Comparison of ENCODE assay signal across 1 cellular context in genomic region chr6:142531727-142532126, GRCh38.
TF ChIP-seq lines count a peak whose summit lies in the region.

No MANE protein-coding gene starts in this region.

TF ChIP-seq in Ishikawa, 13 proteins besides CTCF, POLR2A, EP300 and RAD21 (continued from another document):
- TF ChIP-seq REST (IDR thresholded peaks at IDR 0.05; ENCODE audit: low read depth) (no peak), YY1 (IDR thresholded peaks at IDR 0.05; ENCODE audit: low read depth) (no peak), ZBTB7A (IDR thresholded peaks at IDR 0.05; ENCODE audit: low read depth) (no peak)
